ENCODE assay signal across 8 cellular contexts in the genomic region with DNA sequence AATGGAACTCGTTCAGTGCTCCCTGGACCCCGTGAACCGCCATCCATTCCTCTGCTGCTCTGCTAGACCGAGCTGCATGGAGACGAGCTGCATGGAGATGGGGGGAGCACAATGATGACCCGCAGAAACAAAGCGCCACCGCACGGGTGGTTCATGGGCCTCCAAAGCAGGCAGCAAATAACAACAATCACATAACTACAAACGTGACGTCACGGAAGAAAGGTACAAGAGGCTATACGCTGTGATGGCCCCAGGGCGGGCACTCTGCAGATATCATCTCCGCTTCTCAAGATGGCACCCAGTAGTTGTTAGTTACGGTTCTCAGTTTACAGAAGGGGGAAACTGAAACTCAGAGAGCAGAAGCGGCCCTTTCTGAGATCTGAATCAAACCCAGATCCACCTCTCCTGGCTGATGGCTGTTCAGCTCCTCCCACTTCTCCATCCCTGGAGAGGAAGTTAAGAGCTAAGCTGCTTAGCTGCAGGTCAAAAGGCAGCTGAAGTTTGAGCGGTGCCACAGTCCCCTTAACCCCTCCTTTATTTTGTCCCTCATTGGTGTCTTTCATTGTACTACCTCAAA. TPM values are rescaled to one million over a fixed set of nuclear protein-coding genes. Genes with fewer than 3 reads are reported as not detected.
DNase-seq lines count a peak whose midpoint lies in the region; ATAC-seq and TF ChIP-seq lines count a peak whose summit lies in the region.

No MANE protein-coding gene starts in this region.

- intact Hi-C loops in Right ventricle myocardium inferior (cut with DNase I) (loop anchor here (5.0 kb wide), 1 partner anchor 161 kb away; a partner anchor contains a TSS), PC-9 (cut with micrococcal nuclease; ENCODE audit: unreplicated experiment) (loop anchor here (5.0 kb wide), 1 partner anchor 71 kb away; a partner anchor contains a TSS), spleen (cut with DNase I; ENCODE audit: low total_unique reads) (loop anchor here (10.0 kb wide), 1 partner anchor 73 kb away; a partner anchor contains a TSS)
- intact Hi-C loops in dendritic cell treated with granulocyte-macrophage colony-stimulating factor and Interleukin-4, amounts not matched to agents 40 ng/mL and 50 ng/mL, for 4 days (cut with micrococcal nuclease) = loop anchor here (2.0 to 10.0 kb wide), 5 partner anchors 43 to 293 kb away; a partner anchor contains a TSS

- no peaks in the 10 kb centered on the region for H3K9me2 ChIP-seq in PC-9 (ENCODE audit: insufficient read depth)

- ATAC-seq in Right ventricle myocardium inferior = no peak
- peak; percentile 32 for ATAC-seq in HG02852 (IDR thresholded peaks at IDR 0.05; ENCODE audit: unreplicated experiment)

- H3K27ac ChIP-seq in right atrium auricular region = no peak overlapping the region
- no peak overlapping the region for H3K27ac ChIP-seq in PC-9
- peak overlapping the region; percentile 0 to 97 (median 94) for H3K27ac ChIP-seq in spleen

- TF ChIP-seq CTCF in right atrium auricular region (IDR thresholded peaks at IDR 0.05) = no peak
- no peak for TF ChIP-seq CTCF in PC-9 (conservative IDR thresholded peaks at IDR 0.05)
- no peak for TF ChIP-seq CTCF in spleen (IDR thresholded peaks at IDR 0.05 in 8 of 11, conservative IDR thresholded peaks at IDR 0.05 in 3 of 11)

- H3F3A ChIP-seq in PC-9 (ENCODE audit: insufficient read depth, low read depth) = peaks cover 16% of the 10 kb centered on the region; the same call in 1 of the 2 replicates

- H3K79me2 ChIP-seq in PC-9 (ENCODE audit: low read depth) = peaks cover 39% of the 10 kb centered on the region

- H3K4me1 ChIP-seq in right atrium auricular region (peaks cover 0 to 21% of the 10 kb centered on the region in 2 donors), PC-9 (replicated peaks; ENCODE audit: insufficient read depth) (peaks cover 15% of the 10 kb centered on the region), spleen (peaks cover 16 to 64% (median 35%) of the 10 kb centered on the region in 6 donors)

- H3K4me1 Mint-ChIP-seq in dendritic cell treated with granulocyte-macrophage colony-stimulating factor and Interleukin-4, amounts not matched to agents 40 ng/mL and 50 ng/mL, for 4 days (ENCODE audit: low read depth) = peaks cover 29% of the 10 kb centered on the region

- H3K9me3 ChIP-seq in right atrium auricular region (no peaks in the 10 kb centered on the region), PC-9 (ENCODE audit: insufficient read depth, low read depth) (no peaks in the 10 kb centered on the region), spleen (peaks cover 0 to 6% (median 0%) of the 10 kb centered on the region in 8 donors)

- CTCF ChIA-PET in PC-9 (lab: Charles Lee) = no interaction called here

- H3K27ac Mint-ChIP-seq in dendritic cell treated with granulocyte-macrophage colony-stimulating factor and Interleukin-4, amounts not matched to agents 40 ng/mL and 50 ng/mL, for 4 days = peak overlapping the region; percentile 98

- H3K36me3 Mint-ChIP-seq in dendritic cell treated with granulocyte-macrophage colony-stimulating factor and Interleukin-4, amounts not matched to agents 40 ng/mL and 50 ng/mL, for 4 days (ENCODE audit: low read depth) = peaks cover 54% of the 10 kb centered on the region

- H3K27me3 ChIP-seq in right atrium auricular region = no peaks in the 10 kb centered on the region
- no peaks in the 10 kb centered on the region for H3K27me3 ChIP-seq in PC-9 (ENCODE audit: insufficient read depth, low read depth)
- no peaks in the 10 kb centered on the region for H3K27me3 ChIP-seq in spleen (replicated peaks in 1 of 7)

- peaks cover 28% of the 10 kb centered on the region for H4K20me1 ChIP-seq in PC-9 (ENCODE audit: insufficient read depth)

- 61 to 77% (median 68%) methylated on average over 18 of the region's 18 CpGs for WGBS in spleen, 5 donors

- DNase-seq in Right ventricle myocardium inferior (ENCODE audit: missing footprints) (peak; percentile 51), right atrium auricular region (ENCODE audit: low spot score) (no peak), PC-9 (no peak), spleen (peak; percentile 79), A172 (ENCODE audit: low spot score) (no peak), cerebellum (ENCODE audit: low spot score) (no peak)

- H3K36me3 ChIP-seq in right atrium auricular region (peaks cover 34% of the 10 kb centered on the region), PC-9 (ENCODE audit: low read depth) (peaks cover 17% of the 10 kb centered on the region; the same call in 1 of the 2 replicates), spleen (peaks cover 4 to 48% (median 36%) of the 10 kb centered on the region in 6 donors)

- no peak for TF ChIP-seq POLR2A in spleen (IDR thresholded peaks at IDR 0.05)

- no peaks in the 10 kb centered on the region for H3K27me3 Mint-ChIP-seq in dendritic cell treated with granulocyte-macrophage colony-stimulating factor and Interleukin-4, amounts not matched to agents 40 ng/mL and 50 ng/mL, for 4 days

- BruUV-seq in PC-9 (replicated peaks; lab: Mats Ljungman, UMichigan) = no TSS peak

- H2AFZ ChIP-seq in PC-9 = no peak overlapping the region

- H3K4me2 ChIP-seq in PC-9 = peak overlapping the region; percentile 99

- POLR2A ChIA-PET in PC-9 (lab: Charles Lee; ENCODE audit: unreplicated experiment) = interaction anchor here (0.6 to 0.7 kb wide), 2 partner anchors 33 to 522 kb away, joined by 3 to 4 read pairs; no protein-coding TSS in a partner anchor

- peak overlapping the region; percentile 96 for H3K4me3 Mint-ChIP-seq in dendritic cell treated with granulocyte-macrophage colony-stimulating factor and Interleukin-4, amounts not matched to agents 40 ng/mL and 50 ng/mL, for 4 days

- no peaks in the 10 kb centered on the region for H3K9me3 Mint-ChIP-seq in dendritic cell treated with granulocyte-macrophage colony-stimulating factor and Interleukin-4, amounts not matched to agents 40 ng/mL and 50 ng/mL, for 4 days

- no peak overlapping the region for H3K4me3 ChIP-seq in right atrium auricular region
- no peak overlapping the region for H3K4me3 ChIP-seq in PC-9
- H3K4me3 ChIP-seq in spleen = peak overlapping the region in 7 of 8 donors; percentile 13 to 100 (median 95)

RNA-seq across cellular contexts. Expression of a gene that starts 1.7 kb away (rescaled TPM):
- total RNA-seq in Right ventricle myocardium inferior (20.1 TPM), right atrium auricular region (10 to 100 TPM; 23.6 to 62.1 TPM), PC-9 (2021) (41.1 and 59.7 TPM in 2 replicates), spleen (100 to 1,000 TPM in 5 of 7 donors, 10 to 100 TPM in 2; 88.4 to 301 (median 113) TPM), cerebellum (28.1 TPM)
- 10 to 100 TPM; 39.7 to 95.3 (median 91.6) TPM for polyA plus RNA-seq in spleen
- 48.5 and 93.1 TPM in 2 replicates for total RNA-seq in A172 (2014; rRNA removed; shearing (Covaris generic))

RNA-seq across cellular contexts. Expression of a gene that starts 6.9 kb away (rescaled TPM):
- total RNA-seq in Right ventricle myocardium inferior (2.7 TPM), right atrium auricular region (1 to 10 TPM; 3.0 to 3.4 TPM), PC-9 (2021) (6.2 and 9.3 TPM in 2 replicates), spleen (10 to 100 TPM; 29.6 to 58.3 (median 41.1) TPM), cerebellum (9.1 TPM)
- 10 to 100 TPM; 29.8 to 51.9 (median 46.3) TPM for polyA plus RNA-seq in spleen
- 11.5 and 13.9 TPM in 2 replicates for total RNA-seq in A172 (2014; rRNA removed; shearing (Covaris generic))

RNA-seq across cellular contexts. Expression of a gene that starts 18.3 kb away (rescaled TPM):
- total RNA-seq in Right ventricle myocardium inferior = 4.5 TPM
- 1 to 10 TPM; 2.3 to 4.9 TPM for total RNA-seq in right atrium auricular region
- 15.4 and 18.2 TPM in 2 replicates for total RNA-seq in PC-9 (2021)
- 100 to 1,000 TPM in 2 of 7 donors, 10 to 100 TPM in 5; 59.9 to 141 (median 96.9) TPM for total RNA-seq in spleen
- 10 to 100 TPM; 26.7 to 60.5 (median 31.9) TPM for polyA plus RNA-seq in spleen
- total RNA-seq in A172 (2014; rRNA removed; shearing (Covaris generic)) = 8.7 and 12.0 TPM in 2 replicates
- total RNA-seq in cerebellum = 8.1 TPM

RNA-seq across cellular contexts. Expression of a gene that starts 33.7 kb away (rescaled TPM):
- 0.57 TPM for total RNA-seq in Right ventricle myocardium inferior
- 1 to 10 TPM in 1 of 2 donors, under 1 TPM in 1; 0.89 to 3.1 TPM for total RNA-seq in right atrium auricular region
- 27.4 and 29.2 TPM in 2 replicates for total RNA-seq in PC-9 (2021)
- 10 to 100 TPM; 23.7 to 62.8 (median 41.1) TPM for total RNA-seq in spleen
- polyA plus RNA-seq in spleen = 10 to 100 TPM; 12.4 to 44.1 (median 41.9) TPM
- total RNA-seq in A172 (2014; rRNA removed; shearing (Covaris generic)) = 2.1 and 3.0 TPM in 2 replicates
- total RNA-seq in cerebellum = 23.0 TPM

RNA-seq across cellular contexts. Expression of a gene that starts 43.3 kb away (rescaled TPM):
- total RNA-seq in Right ventricle myocardium inferior (not detected), right atrium auricular region (not detected), PC-9 (2021) (5.7 and 7.4 TPM in 2 replicates), spleen (10 to 100 TPM in 2 of 7 donors, 1 to 10 TPM in 5; 5.3 to 12.5 (median 9.3) TPM), cerebellum (13.3 TPM)
- polyA plus RNA-seq in spleen = 10 to 100 TPM in 2 of 3 donors, 1 to 10 TPM in 1; 4.4 to 17.8 (median 15.0) TPM
- 3.6 and 3.9 TPM in 2 replicates for total RNA-seq in A172 (2014; rRNA removed; shearing (Covaris generic))

Comparison
In these comparisons a context has a peak if more than half of its experiments do, and no peak if none do; other contexts are left out.
1. DNase-seq: peak in Right ventricle myocardium inferior (single experiment) and spleen (single experiment); none in right atrium auricular region (single experiment), PC-9 (0 of 2), A172 (single experiment) and cerebellum (single experiment).
2. H3K27ac ChIP-seq: peak in spleen (8 of 8); none in right atrium auricular region (0 of 2) and PC-9 (single experiment).
3. H3K4me3 ChIP-seq: peak in spleen (7 of 8); none in right atrium auricular region (0 of 2) and PC-9 (single experiment).